ENCODE assay signal across 19 cellular contexts in the genomic region with DNA sequence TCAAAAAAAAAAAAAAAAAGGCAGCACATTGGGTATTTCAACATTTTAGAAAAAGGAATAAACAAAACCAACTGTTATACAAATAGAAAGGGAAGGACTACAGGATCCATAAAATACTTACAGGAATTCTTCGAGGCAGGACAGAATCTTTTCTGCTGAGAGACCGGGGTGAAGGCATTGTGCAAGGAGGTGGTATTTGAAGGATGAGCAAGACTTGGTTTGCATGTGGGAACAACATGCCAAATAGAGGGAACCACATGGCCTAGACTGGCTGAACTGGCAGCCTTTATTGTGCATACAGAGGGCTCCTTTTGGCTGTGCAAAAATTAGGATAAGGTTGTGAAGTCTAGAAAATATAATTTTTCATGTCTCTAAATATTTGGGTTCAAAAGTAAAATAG.
DNase-seq lines count a peak whose midpoint lies in the region; ATAC-seq and TF ChIP-seq lines count a peak whose summit lies in the region.
"Had no signal": no experiment of that assay in that cellular context is flagged by ENCODE, and none has a peak within 500 bp of the region (broad histone marks: within the 10 kb centered on the region; RNA-seq: fewer than 3 reads in every experiment).

No MANE protein-coding gene starts in this region.

- peaks cover 5% of the 10 kb centered on the region; the same call in 1 of the 2 replicates for H3K36me3 Mint-ChIP-seq in HFFc6 (ENCODE audit: low read depth)
- H3K36me3 Mint-ChIP-seq in WTC11, result peaks cover 4% of the 10 kb centered on the region; the same call in 1 of the 2 replicates
- peaks cover 9% of the 10 kb centered on the region for H3K36me3 Mint-ChIP-seq in memory B cell

- H3K4me3 Mint-ChIP-seq in HFFc6 (peak overlapping the region; percentile 1; the same call in 1 of the 2 replicates), WTC11 (no peak overlapping the region), memory B cell (no peak overlapping the region)
- H3K4me3 Mint-ChIP-seq: activated naive CD8-positive, alpha-beta T cell treated with anti-CD3 and anti-CD28 coated beads, Interleukin-2, amount 10 ng/mL, durations not matched to agents 7 days and 5 days; naive thymus-derived CD8-positive, alpha-beta T cell; T-helper 17 cell had no signal

- CTCF ChIA-PET in WTC11 (lab: Charles Lee), result no interaction called here

- H3K4me1 Mint-ChIP-seq in HFFc6 (ENCODE audit: low read depth) (peaks cover 26% of the 10 kb centered on the region), WTC11 (no peaks in the 10 kb centered on the region), memory B cell (peaks cover 6% of the 10 kb centered on the region)

- ATAC-seq in WTC11, result no peak
- ATAC-seq in memory B cell (ENCODE audit: low read depth), result no peak
- ATAC-seq: esophagus mucosa; naive thymus-derived CD8-positive, alpha-beta T cell; T-helper 17 cell had no signal

- H3K27me3 Mint-ChIP-seq in HFFc6 (ENCODE audit: insufficient read depth) (no peaks in the 10 kb centered on the region; the same call in 1 of the 2 replicates), WTC11 (ENCODE audit: low read depth) (no peaks in the 10 kb centered on the region), memory B cell (no peaks in the 10 kb centered on the region)
- H3K27me3 Mint-ChIP-seq: activated naive CD8-positive, alpha-beta T cell treated with anti-CD3 and anti-CD28 coated beads, Interleukin-2, amount 10 ng/mL, durations not matched to agents 7 days and 5 days; naive thymus-derived CD8-positive, alpha-beta T cell; T-helper 17 cell had no signal

- POLR2A ChIA-PET in WTC11 (lab: Charles Lee), result interaction anchor here (0.6 kb wide), 1 partner anchor 52 kb away, joined by 5 read pairs; no protein-coding TSS in a partner anchor

- H3K27ac Mint-ChIP-seq in HFFc6, result peak overlapping the region; percentile 78; the same call in 1 of the 2 replicates
- H3K27ac Mint-ChIP-seq in WTC11, result peak overlapping the region; percentile 23; the same call in 1 of the 2 replicates
- peak overlapping the region; percentile 57 for H3K27ac Mint-ChIP-seq in memory B cell
- H3K27ac Mint-ChIP-seq: activated naive CD8-positive, alpha-beta T cell treated with anti-CD3 and anti-CD28 coated beads, Interleukin-2, amount 10 ng/mL, durations not matched to agents 7 days and 5 days; T-helper 17 cell had no signal

- no peaks in the 10 kb centered on the region for H3K9me3 Mint-ChIP-seq in HFFc6
- no peaks in the 10 kb centered on the region for H3K9me3 Mint-ChIP-seq in WTC11
- H3K9me3 Mint-ChIP-seq in memory B cell, result no peaks in the 10 kb centered on the region
- H3K9me3 Mint-ChIP-seq: activated naive CD8-positive, alpha-beta T cell treated with anti-CD3 and anti-CD28 coated beads, Interleukin-2, amount 10 ng/mL, durations not matched to agents 7 days and 5 days; naive thymus-derived CD8-positive, alpha-beta T cell had no signal

- DNase-seq in AG10803 (ENCODE audit: low read depth) (peak; percentile 96), HFFc6 (peak; percentile 64), WTC11 (ENCODE audit: low spot score) (no peak), memory B cell (ENCODE audit: low spot score in 2 of 2) (no peak), cerebellar nuclear complex (lab: John Stamatoyannopoulos, UW) (no peak), 8988T (no peak), NCI-H2081 treated with DMSO at 0.1 percent for 48 hours (lab: John Stamatoyannopoulos, UW) (no peak), middle frontal gyrus (ENCODE audit: extremely low spot score, low spot score) (no peak)
- DNase-seq: activated naive CD8-positive, alpha-beta T cell treated with anti-CD3 and anti-CD28 coated beads, Interleukin-2, amount 10 ng/mL, durations not matched to agents 7 days and 5 days; BE2C; GDM1; mammary epithelial cell; MG63; naive thymus-derived CD8-positive, alpha-beta T cell; NCI-H187 treated with DMSO at 0.1 percent for 48 hours; SHP77; stomach; T-helper 17 cell had no signal

- H3K4me3 ChIP-seq in AG10803 (ENCODE audit: low read length), result no peak overlapping the region
- H3K4me3 ChIP-seq: MG63, stomach had no signal

- TF ChIP-seq CTCF in AG10803 (conservative IDR thresholded peaks at IDR 0.05; ENCODE audit: low read length) (no peak), HFFc6 (IDR thresholded peaks at IDR 0.05) (no peak), WTC11 (IDR thresholded peaks at IDR 0.05) (no peak)

TF ChIP-seq in WTC11, 78 proteins besides CTCF, POLR2A, EP300 and RAD21 (continues in another document):
- no peak for TF ChIP-seq HMGXB4 (CRISPR knock-in tag; IDR thresholded peaks at IDR 0.05)
- TF ChIP-seq NR3C1 (CRISPR knock-in tag; conservative IDR thresholded peaks at IDR 0.05; ENCODE audit: low read depth), result no peak
- TF ChIP-seq TEAD1 (CRISPR knock-in tag; IDR thresholded peaks at IDR 0.05), result no peak
- TF ChIP-seq, protein P1, sequence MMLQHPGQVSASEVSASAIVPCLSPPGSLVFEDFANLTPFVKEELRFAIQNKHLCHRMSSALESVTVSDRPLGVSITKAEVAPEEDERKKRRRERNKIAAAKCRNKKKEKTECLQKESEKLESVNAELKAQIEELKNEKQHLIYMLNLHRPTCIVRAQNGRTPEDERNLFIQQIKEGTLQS (CRISPR knock-in tag; conservative IDR thresholded peaks at IDR 0.05), result no peak
- TF ChIP-seq TEAD4 (CRISPR knock-in tag; IDR thresholded peaks at IDR 0.05), result no peak
- TF ChIP-seq NFATC4 (CRISPR knock-in tag; IDR thresholded peaks at IDR 0.05), result no peak
- TF ChIP-seq ZNF425 (CRISPR knock-in tag; conservative IDR thresholded peaks at IDR 0.05), result no peak
- TF ChIP-seq, protein P2, sequence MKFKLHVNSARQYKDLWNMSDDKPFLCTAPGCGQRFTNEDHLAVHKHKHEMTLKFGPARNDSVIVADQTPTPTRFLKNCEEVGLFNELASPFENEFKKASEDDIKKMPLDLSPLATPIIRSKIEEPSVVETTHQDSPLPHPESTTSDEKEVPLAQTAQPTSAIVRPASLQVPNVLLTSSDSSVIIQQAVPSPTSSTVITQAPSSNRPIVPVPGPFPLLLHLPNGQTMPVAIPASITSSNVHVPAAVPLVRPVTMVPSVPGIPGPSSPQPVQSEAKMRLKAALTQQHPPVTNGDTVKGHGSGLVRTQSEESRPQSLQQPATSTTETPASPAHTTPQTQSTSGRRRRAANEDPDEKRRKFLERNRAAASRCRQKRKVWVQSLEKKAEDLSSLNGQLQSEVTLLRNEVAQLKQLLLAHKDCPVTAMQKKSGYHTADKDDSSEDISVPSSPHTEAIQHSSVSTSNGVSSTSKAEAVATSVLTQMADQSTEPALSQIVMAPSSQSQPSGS (CRISPR knock-in tag; IDR thresholded peaks at IDR 0.05; ENCODE audit: borderline replicate concordance, low read depth), result no peak
- TF ChIP-seq ZNF138 (CRISPR knock-in tag; conservative IDR thresholded peaks at IDR 0.05), result no peak
- TF ChIP-seq, protein P3, sequence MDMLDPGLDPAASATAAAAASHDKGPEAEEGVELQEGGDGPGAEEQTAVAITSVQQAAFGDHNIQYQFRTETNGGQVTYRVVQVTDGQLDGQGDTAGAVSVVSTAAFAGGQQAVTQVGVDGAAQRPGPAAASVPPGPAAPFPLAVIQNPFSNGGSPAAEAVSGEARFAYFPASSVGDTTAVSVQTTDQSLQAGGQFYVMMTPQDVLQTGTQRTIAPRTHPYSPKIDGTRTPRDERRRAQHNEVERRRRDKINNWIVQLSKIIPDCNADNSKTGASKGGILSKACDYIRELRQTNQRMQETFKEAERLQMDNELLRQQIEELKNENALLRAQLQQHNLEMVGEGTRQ (CRISPR knock-in tag; IDR thresholded peaks at IDR 0.05), result no peak
- no peak for TF ChIP-seq ZNF219 (CRISPR knock-in tag; IDR thresholded peaks at IDR 0.05; ENCODE audit: borderline replicate concordance)
- TF ChIP-seq SOX15 (CRISPR knock-in tag; IDR thresholded peaks at IDR 0.05), result no peak
- TF ChIP-seq ETV6 (CRISPR knock-in tag; IDR thresholded peaks at IDR 0.05), result no peak
- TF ChIP-seq TP53 (CRISPR knock-in tag; IDR thresholded peaks at IDR 0.05), result no peak

Comparison
In these comparisons a context has a peak if more than half of its experiments do, and no peak if none do; other contexts are left out.
1. DNase-seq: peak in AG10803 (single experiment) and HFFc6 (single experiment); none in WTC11 (single experiment), memory B cell (0 of 2), cerebellar nuclear complex (0 of 2), 8988T (single experiment), NCI-H2081 treated with DMSO at 0.1 percent for 48 hours (single experiment) and middle frontal gyrus (single experiment).
2. H3K27ac Mint-ChIP-seq: peak in every context shown above with its lines; median percentile 78 in HFFc6; 57 in memory B cell; 23 in WTC11.